Comparison of ENCODE assay signal across 2 cellular contexts in genomic region chr1:38944547-38944946, GRCh38.
TF ChIP-seq lines count a peak whose summit lies in the region.

No MANE protein-coding gene starts in this region.

TF ChIP-seq in HEK293, 187 proteins besides CTCF, POLR2A, EP300 and RAD21 (continued from another document):
- no peak for TF ChIP-seq ZBTB44 (tag by site-specific recombination; IDR thresholded peaks at IDR 0.05)
- TF ChIP-seq SCRT1 (tag by site-specific recombination; IDR thresholded peaks at IDR 0.05; ENCODE audit: borderline replicate concordance): peak; percentile 51; the same call in 1 of the 2 replicates
- TF ChIP-seq ZNF138 (tag by site-specific recombination; IDR thresholded peaks at IDR 0.05; ENCODE audit: borderline replicate concordance): no peak
- TF ChIP-seq ZNF513 (tag by site-specific recombination; IDR thresholded peaks at IDR 0.05): no peak
- no peak for TF ChIP-seq ZNF121 (tag by site-specific recombination; IDR thresholded peaks at IDR 0.05)
- no peak for TF ChIP-seq ZNF133 (tag by site-specific recombination; IDR thresholded peaks at IDR 0.05)
- TF ChIP-seq ZIC2 (tag by site-specific recombination; IDR thresholded peaks at IDR 0.05): no peak
- no peak for TF ChIP-seq ZNF654 (tag by site-specific recombination; IDR thresholded peaks at IDR 0.05; ENCODE audit: low read depth)
- TF ChIP-seq ZNF501 (tag by site-specific recombination; IDR thresholded peaks at IDR 0.05): no peak
- TF ChIP-seq ZNF140 (tag by site-specific recombination; IDR thresholded peaks at IDR 0.05): no peak
- peak; percentile 65; the same call in 1 of the 2 replicates for TF ChIP-seq SCRT2 (tag by site-specific recombination; IDR thresholded peaks at IDR 0.05)
TF ChIP-seq in HEK293: peak in this region for 2.

TF ChIP-seq in IMR-90, 13 proteins besides CTCF, POLR2A, EP300 and RAD21 (continued from another document):
- TF ChIP-seq ELK1 (IDR thresholded peaks at IDR 0.05; ENCODE audit: borderline replicate concordance, low read depth, low read length) (no peak), FOS (IDR thresholded peaks at IDR 0.05; ENCODE audit: low read depth, low read length) (no peak), CEBPB (IDR thresholded peaks at IDR 0.05; ENCODE audit: low read depth, low read length) (no peak)
TF ChIP-seq in IMR-90: peak in this region for 0.
